ENCODE assay signal across 25 cellular contexts in genomic region chr1:236877661-236878060, GRCh38.
A peak's percentile ranks its signal among the peaks of the same experiment; 100 is the strongest.
DNase-seq lines count a peak whose midpoint lies in the region; ATAC-seq, FAIRE-seq and TF ChIP-seq lines count a peak whose summit lies in the region.
"Had no signal": no experiment of that assay in that cellular context is flagged by ENCODE, and none has a peak within 500 bp of the region (broad histone marks: within the 10 kb centered on the region; RNA-seq: fewer than 3 reads in every experiment).

No MANE protein-coding gene starts in this region.

- peaks cover 5% of the 10 kb centered on the region for H3K4me1 Mint-ChIP-seq in progenitor cell of endocrine pancreas (ENCODE audit: low read depth)
- H3K4me1 Mint-ChIP-seq: CD4-positive, alpha-beta memory T cell; CD8-positive, alpha-beta memory T cell had no signal

- peak overlapping the region; percentile 49 for H3K27ac Mint-ChIP-seq in progenitor cell of endocrine pancreas
- H3K27ac Mint-ChIP-seq: CD4-positive, alpha-beta memory T cell had no signal

- H3K27me3 ChIP-seq in HepG2 (ENCODE audit: control insufficient read depth in 1 of 2, insufficient read depth in 2 of 2, low read length in 2 of 2) (no peaks in the 10 kb centered on the region), right lobe of liver (no peaks in the 10 kb centered on the region)
- H3K27me3 ChIP-seq: BE2C, BLaER1 had no signal

- no peak for ATAC-seq in HepG2
- ATAC-seq in right lobe of liver: no peak
- ATAC-seq in GM21717 (IDR thresholded peaks at IDR 0.05; ENCODE audit: unreplicated experiment): no peak
- ATAC-seq: GM12878 had no signal

- no peaks in the 10 kb centered on the region for H3K9me3 Mint-ChIP-seq in progenitor cell of endocrine pancreas (ENCODE audit: low read depth)
- H3K9me3 Mint-ChIP-seq: CD14-positive monocyte; CD4-positive, CD25-positive, alpha-beta regulatory T cell; CD8-positive, alpha-beta memory T cell had no signal

- no peak overlapping the region for H2AFZ ChIP-seq in HepG2 (ENCODE audit: low read length)

- FAIRE-seq in HepG2 (lab: Jason Lieb, UNC) (no peak), TTC549 (lab: Jason Lieb, UNC) (peak; percentile 69), frontal cortex (lab: Jason Lieb, UNC) (peak; percentile 3), RCC 7860 (lab: Jason Lieb, UNC) (no peak)
- FAIRE-seq: A204.1, G401.6, GM12878, GM12892, GM18507 had no signal

- no TSS peak for BruUV-seq in HepG2 (replicated peaks; lab: Mats Ljungman, UMichigan)

- TF ChIP-seq EP300 in HepG2 (IDR thresholded peaks at IDR 0.05; ENCODE audit: low read depth in 2 of 2, low read length in 2 of 2): no peak
- TF ChIP-seq EP300 in HepG2 (CRISPR knock-in tag; IDR thresholded peaks at IDR 0.05; ENCODE audit: borderline replicate concordance): no peak

- H3K4me3 ChIP-seq in HepG2 (replicated peaks in 1 of 3; ENCODE audit: insufficient read depth in 1 of 3, low read depth in 2 of 3, low read length in 3 of 3) (no peak overlapping the region), right lobe of liver (no peak overlapping the region)
- H3K4me3 ChIP-seq: BLaER1, GM12878 had no signal

- no peak overlapping the region for H3K27ac ChIP-seq in HepG2 (ENCODE audit: extremely low read length, insufficient read depth, low read length)
- H3K27ac ChIP-seq in right lobe of liver: no peak overlapping the region
- H3K27ac ChIP-seq: BLaER1 had no signal

- H4K20me1 ChIP-seq in HepG2 (ENCODE audit: insufficient read depth, low read length): no peaks in the 10 kb centered on the region
- H4K20me1 ChIP-seq: BLaER1 had no signal

- H3K79me2 ChIP-seq in HepG2 (ENCODE audit: insufficient read depth, low read length): no peaks in the 10 kb centered on the region

- H3K4me2 ChIP-seq in HepG2 (ENCODE audit: low read depth, low read length): no peak overlapping the region
- H3K4me2 ChIP-seq: BLaER1 had no signal

- DNase-seq in HepG2 (ENCODE audit: low spot score): no peak
- DNase-seq in right lobe of liver: no peak
- no peak for DNase-seq in frontal cortex (ENCODE audit: low spot score in 2 of 2)
- DNase-seq in progenitor cell of endocrine pancreas (ENCODE audit: low spot score, unreplicated experiment): no peak
- no peak for DNase-seq in mucosa of gallbladder (ENCODE audit: low spot score)
- no peak for DNase-seq in RCC 7860 (ENCODE audit: low spot score)
- DNase-seq: 8988T; ACHN; BE2C; C1 segment of cervical spinal cord; CD4-positive, alpha-beta memory T cell; CD4-positive, CD25-positive, alpha-beta regulatory T cell; CD8-positive, alpha-beta memory T cell; COR-L47; DMS79 treated with DMSO at 0.1 percent for 48 hours; GF-D8 had no signal

- no peak overlapping the region for H3K9ac ChIP-seq in HepG2 (ENCODE audit: insufficient read depth, low read depth, low read length)
- H3K9ac ChIP-seq: BLaER1 had no signal

- in situ Hi-C loops in HepG2 (cut with HindIII; ENCODE audit: extremely low pct_ligation_motif_present, low pct_unique_long_range_greater_than_20kb): no loop called here

- POLR2A ChIA-PET in HepG2 (lab: Yijun Ruan, JAX): no interaction called here

- H3K4me1 ChIP-seq in HepG2 (ENCODE audit: insufficient read depth, low read length): no peaks in the 10 kb centered on the region
- no peaks in the 10 kb centered on the region for H3K4me1 ChIP-seq in right lobe of liver
- H3K4me1 ChIP-seq: BE2C, BLaER1 had no signal

- TF ChIP-seq POLR2A in HepG2 (IDR thresholded peaks at IDR 0.05; ENCODE audit: insufficient read depth in 1 of 2, low read depth in 2 of 2, low read length in 2 of 2) (no peak), right lobe of liver (IDR thresholded peaks at IDR 0.05) (no peak)

- peaks cover 11 to 55% of the 10 kb centered on the region in 2 experiments; a peak in 4 of 5 replicates for H3K36me3 ChIP-seq in HepG2 (replicated peaks in 1 of 2; ENCODE audit: control insufficient read depth in 1 of 2, insufficient read depth in 2 of 2, low read length in 2 of 2)
- peaks cover 0 to 25% (median 3%) of the 10 kb centered on the region in 4 donors for H3K36me3 ChIP-seq in right lobe of liver

- 98% methylated on average over 2 of the region's 2 CpGs for WGBS in HepG2 (ENCODE audit: low lambda C conversion rate)
- WGBS in right lobe of liver (ENCODE audit: insufficient coverage, low coverage, low lambda C conversion rate, missing lambda C conversion rate): 77% methylated on average over 2 of the region's 2 CpGs

- H3K9me3 ChIP-seq in HepG2 (ENCODE audit: low read length) (no peaks in the 10 kb centered on the region), right lobe of liver (no peaks in the 10 kb centered on the region)
- H3K9me3 ChIP-seq: BE2C, BLaER1 had no signal

- TF ChIP-seq CTCF in HepG2 (CRISPR knock-in tag; IDR thresholded peaks at IDR 0.05) (no peak), right lobe of liver (IDR thresholded peaks at IDR 0.05) (no peak), progenitor cell of endocrine pancreas (IDR thresholded peaks at IDR 0.05; ENCODE audit: unreplicated experiment) (no peak)

- no peak overlapping the region for H3K4me3 Mint-ChIP-seq in progenitor cell of endocrine pancreas (ENCODE audit: low read depth)
- H3K4me3 Mint-ChIP-seq: CD14-positive monocyte; CD4-positive, alpha-beta memory T cell; CD4-positive, CD25-positive, alpha-beta regulatory T cell; CD8-positive, alpha-beta memory T cell had no signal

- H3K36me3 Mint-ChIP-seq in progenitor cell of endocrine pancreas (ENCODE audit: insufficient read depth): peaks cover 16% of the 10 kb centered on the region

- CTCF ChIA-PET in HepG2 (lab: Yijun Ruan, JAX; ENCODE audit: low intra/inter-chr PET ratio, low total read pairs): no interaction called here

- no peaks in the 10 kb centered on the region for H3K27me3 Mint-ChIP-seq in progenitor cell of endocrine pancreas
- H3K27me3 Mint-ChIP-seq: CD4-positive, alpha-beta memory T cell; CD4-positive, CD25-positive, alpha-beta regulatory T cell; CD8-positive, alpha-beta memory T cell had no signal

- TF ChIP-seq RAD21 in HepG2 (CRISPR knock-in tag; IDR thresholded peaks at IDR 0.05): no peak

- intact Hi-C loops in HepG2 (cut with micrococcal nuclease; ENCODE audit: unreplicated experiment) (no loop called here), right lobe of liver (cut with DNase I) (no loop called here)

TF ChIP-seq in HepG2, 621 proteins besides CTCF, POLR2A, EP300 and RAD21:
- 0 out of 2 replicates have a peak, but pooled peaks have one; percentile 4 for TF ChIP-seq CEBPB (IDR thresholded peaks at IDR 0.05; ENCODE audit: borderline replicate concordance, low read depth, low read length)
- TF ChIP-seq CREBL2 (CRISPR knock-in tag; IDR thresholded peaks at IDR 0.05; ENCODE audit: borderline replicate concordance): no peak
